17 cellular contexts compared by ENCODE assay signal in the genomic region with DNA sequence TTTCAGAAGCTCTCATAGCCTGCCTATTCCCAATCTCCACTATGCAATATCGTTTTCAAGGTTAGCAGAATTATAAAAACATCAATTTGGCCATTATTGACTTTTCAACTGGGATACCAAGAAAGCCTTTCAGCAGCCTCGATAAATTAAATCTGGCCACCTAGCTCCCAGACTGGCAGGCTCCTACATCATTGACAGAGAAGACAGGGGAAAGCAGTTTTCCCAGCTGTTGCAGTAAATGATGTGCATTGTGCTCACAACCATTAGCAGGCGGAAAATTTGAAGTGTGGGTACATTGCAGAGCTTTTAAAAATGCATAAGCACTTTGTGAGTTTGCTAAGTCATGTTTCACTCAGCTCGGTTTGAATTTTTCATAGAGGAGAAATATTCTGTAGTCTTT.
DNase-seq lines count a peak whose midpoint lies in the region; TF ChIP-seq lines count a peak whose summit lies in the region.
"Had no signal": no experiment of that assay in that cellular context is flagged by ENCODE, and none has a peak within 500 bp of the region (broad histone marks: within the 10 kb centered on the region; RNA-seq: fewer than 3 reads in every experiment).

No MANE protein-coding gene starts in this region.

- no peak for TF ChIP-seq CTCF in astrocyte of the spinal cord (IDR thresholded peaks at IDR 0.05; ENCODE audit: low read depth, low read length)

- no peak overlapping the region for H3K4me3 ChIP-seq in astrocyte of the spinal cord (ENCODE audit: low read depth, low read length)
- H3K4me3 ChIP-seq: esophagus muscularis mucosa, left lung, upper lobe of right lung had no signal

- in situ Hi-C loops in astrocyte of the spinal cord (cut with HindIII; ENCODE audit: low sequenced_read_pairs) = no loop called here

- peak; percentile 53 for DNase-seq in NCI-H345 (lab: John Stamatoyannopoulos, UW)
- no peak for DNase-seq in NCI-H345 treated with DMSO at 0.1 percent for 48 hours (lab: John Stamatoyannopoulos, UW; ENCODE audit: unreplicated experiment)
- peak; percentile 14 for DNase-seq in NCI-H2227 treated with DMSO at 0.1 percent for 48 hours (lab: John Stamatoyannopoulos, UW)
- DNase-seq in astrocyte of the spinal cord (ENCODE audit: low read depth, low spot score) = peak; percentile 39
- peak; percentile 56 for DNase-seq in retina
- no peak for DNase-seq in activated CD4-positive, CD25-positive, alpha-beta regulatory T cell (lab: John Stamatoyannopoulos, UW)
- DNase-seq in activated naive CD4-positive, alpha-beta T cell (lab: John Stamatoyannopoulos, UW) = no peak
- no peak for DNase-seq in NCI-H128 (lab: John Stamatoyannopoulos, UW; ENCODE audit: unreplicated experiment)
- DNase-seq: activated gamma-delta T cell; aorta; DMS79; effector CD8-positive, alpha-beta T cell; left lung; stimulated activated CD4-positive, alpha-beta T cell treated with anti-CD3 and anti-CD28 coated beads, Interleukin-4, amount 100 ng/mL, for 1 hour; T1000; upper lobe of right lung had no signal

Comparison
In these comparisons a context has a peak if more than half of its experiments do, and no peak if none do; other contexts are left out.
1. DNase-seq: peak in NCI-H345 (single experiment), NCI-H2227 treated with DMSO at 0.1 percent for 48 hours (single experiment), astrocyte of the spinal cord (single experiment) and retina (single experiment); none in NCI-H345 treated with DMSO at 0.1 percent for 48 hours (single experiment), activated CD4-positive, CD25-positive, alpha-beta regulatory T cell (0 of 4), activated naive CD4-positive, alpha-beta T cell (0 of 4) and NCI-H128 (single experiment).